Comparison of ENCODE assay signal across 1 cellular context in the genomic region with DNA sequence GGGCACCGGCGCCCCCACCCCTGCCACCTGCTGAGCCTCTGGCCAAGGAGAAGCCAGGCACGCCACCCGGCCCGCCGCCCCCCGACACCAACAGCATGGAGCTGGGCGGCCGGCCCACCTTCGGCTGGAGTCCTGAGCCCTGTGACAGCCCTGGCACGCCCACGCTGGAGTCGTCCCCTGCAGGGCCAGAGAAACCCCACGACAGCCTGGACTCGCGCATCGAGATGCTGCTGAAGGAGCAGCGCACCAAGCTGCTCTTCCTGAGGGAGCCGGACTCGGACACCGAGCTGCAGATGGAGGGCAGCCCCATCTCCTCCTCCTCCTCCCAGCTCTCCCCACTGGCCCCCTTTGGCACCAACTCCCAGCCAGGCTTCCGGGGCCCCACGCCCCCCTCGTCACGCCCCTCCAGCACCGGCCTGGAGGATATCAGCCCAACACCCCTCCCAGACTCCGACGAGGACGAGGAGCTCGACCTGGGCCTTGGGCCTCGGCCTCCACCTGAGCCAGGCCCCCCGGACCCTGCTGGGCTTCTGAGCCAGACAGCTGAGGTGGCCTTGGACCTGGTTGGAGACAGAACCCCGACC.
TF ChIP-seq lines count a peak whose summit lies in the region.

No MANE protein-coding gene starts in this region.

TF ChIP-seq in GM12878, 131 proteins besides CTCF, POLR2A, EP300 and RAD21:
- TF ChIP-seq MXI1 (IDR thresholded peaks at IDR 0.05; ENCODE audit: low read depth, low read length) (no peak), CHD1 (IDR thresholded peaks at IDR 0.05; ENCODE audit: low read depth, low read length) (no peak), HDAC6 (IDR thresholded peaks at IDR 0.05; ENCODE audit: unreplicated experiment) (no peak), STAT1 (conservative IDR thresholded peaks at IDR 0.05) (no peak), NFXL1 (IDR thresholded peaks at IDR 0.05; ENCODE audit: borderline replicate concordance) (no peak), PAX8 (IDR thresholded peaks at IDR 0.05) (no peak), HCFC1 (IDR thresholded peaks at IDR 0.05; ENCODE audit: low read length) (no peak), CREB1 (IDR thresholded peaks at IDR 0.05; ENCODE audit: low read depth) (no peak), NBN (IDR thresholded peaks at IDR 0.05) (no peak), SUZ12 (IDR thresholded peaks at IDR 0.05; ENCODE audit: unreplicated experiment) (no peak), ATF7 (IDR thresholded peaks at IDR 0.05; ENCODE audit: low read depth) (no peak), GATAD2B (conservative IDR thresholded peaks at IDR 0.05; ENCODE audit: low read depth) (no peak), ZZZ3 (IDR thresholded peaks at IDR 0.05; ENCODE audit: control insufficient read depth, insufficient read length, low read depth) (no peak), KLF5 (IDR thresholded peaks at IDR 0.05; ENCODE audit: partially characterized antibody) (no peak), PAX5 (IDR thresholded peaks at IDR 0.05; ENCODE audit: borderline replicate concordance, low read depth, low read length) (no peak), MTA2 (IDR thresholded peaks at IDR 0.05; ENCODE audit: low read depth) (no peak)
- TF ChIP-seq, protein P1, sequence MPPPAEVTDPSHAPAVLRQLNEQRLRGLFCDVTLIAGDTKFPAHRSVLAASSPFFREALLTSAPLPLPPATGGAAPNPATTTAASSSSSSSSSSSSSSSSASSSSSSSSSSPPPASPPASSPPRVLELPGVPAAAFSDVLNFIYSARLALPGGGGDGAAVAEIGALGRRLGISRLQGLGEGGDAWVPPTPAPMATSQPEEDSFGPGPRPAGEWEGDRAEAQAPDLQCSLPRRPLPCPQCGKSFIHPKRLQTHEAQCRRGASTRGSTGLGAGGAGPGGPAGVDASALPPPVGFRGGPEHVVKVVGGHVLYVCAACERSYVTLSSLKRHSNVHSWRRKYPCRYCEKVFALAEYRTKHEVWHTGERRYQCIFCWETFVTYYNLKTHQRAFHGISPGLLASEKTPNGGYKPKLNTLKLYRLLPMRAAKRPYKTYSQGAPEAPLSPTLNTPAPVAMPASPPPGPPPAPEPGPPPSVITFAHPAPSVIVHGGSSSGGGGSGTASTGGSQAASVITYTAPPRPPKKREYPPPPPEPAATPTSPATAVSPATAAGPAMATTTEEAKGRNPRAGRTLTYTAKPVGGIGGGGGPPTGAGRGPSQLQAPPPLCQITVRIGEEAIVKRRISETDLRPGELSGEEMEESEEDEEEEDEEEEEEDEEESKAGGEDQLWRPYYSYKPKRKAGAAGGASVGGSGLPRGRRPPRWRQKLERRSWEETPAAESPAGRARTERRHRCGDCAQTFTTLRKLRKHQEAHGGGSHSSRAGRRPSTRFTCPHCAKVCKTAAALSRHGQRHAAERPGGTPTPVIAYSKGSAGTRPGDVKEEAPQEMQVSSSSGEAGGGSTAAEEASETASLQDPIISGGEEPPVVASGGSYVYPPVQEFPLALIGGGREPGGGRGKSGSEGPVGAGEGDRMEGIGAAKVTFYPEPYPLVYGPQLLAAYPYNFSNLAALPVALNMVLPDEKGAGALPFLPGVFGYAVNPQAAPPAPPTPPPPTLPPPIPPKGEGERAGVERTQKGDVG (CRISPR knock-in tag; IDR thresholded peaks at IDR 0.05) = no peak
- TF ChIP-seq, protein P2, sequence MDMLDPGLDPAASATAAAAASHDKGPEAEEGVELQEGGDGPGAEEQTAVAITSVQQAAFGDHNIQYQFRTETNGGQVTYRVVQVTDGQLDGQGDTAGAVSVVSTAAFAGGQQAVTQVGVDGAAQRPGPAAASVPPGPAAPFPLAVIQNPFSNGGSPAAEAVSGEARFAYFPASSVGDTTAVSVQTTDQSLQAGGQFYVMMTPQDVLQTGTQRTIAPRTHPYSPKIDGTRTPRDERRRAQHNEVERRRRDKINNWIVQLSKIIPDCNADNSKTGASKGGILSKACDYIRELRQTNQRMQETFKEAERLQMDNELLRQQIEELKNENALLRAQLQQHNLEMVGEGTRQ (IDR thresholded peaks at IDR 0.05; ENCODE audit: borderline replicate concordance, low read depth, low read length) = no peak
